15 cellular contexts compared by ENCODE assay signal in the genomic region with DNA sequence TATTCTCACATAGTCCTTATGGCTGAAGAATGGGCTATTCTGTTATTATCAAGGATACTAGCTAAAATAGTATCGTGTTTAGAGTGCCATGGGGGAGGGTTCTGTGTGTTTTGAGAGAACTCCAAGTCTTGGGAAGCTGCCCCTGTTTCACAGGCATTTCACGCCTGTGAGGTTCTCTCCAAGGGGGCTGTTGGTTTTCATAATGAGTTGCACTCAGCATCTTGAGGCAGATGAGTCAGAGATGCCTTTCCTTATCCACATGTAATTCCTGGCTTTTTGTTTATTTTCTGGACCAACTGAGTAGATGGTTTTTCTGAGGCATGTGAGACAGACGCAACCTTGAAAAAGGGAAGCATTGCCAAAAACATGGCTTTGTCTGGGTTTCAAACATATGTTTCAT.
DNase-seq lines count a peak whose midpoint lies in the region; ATAC-seq and TF ChIP-seq lines count a peak whose summit lies in the region.
"Had no signal": no experiment of that assay in that cellular context is flagged by ENCODE, and none has a peak within 500 bp of the region (broad histone marks: within the 10 kb centered on the region; RNA-seq: fewer than 3 reads in every experiment).

No MANE protein-coding gene starts in this region.

- no peaks in the 10 kb centered on the region for H3K4me1 ChIP-seq in body of pancreas
- H3K4me1 ChIP-seq: BE2C, spleen had no signal

- H3K27me3 ChIP-seq in body of pancreas, result no peaks in the 10 kb centered on the region
- H3K27me3 ChIP-seq: BE2C, spleen, upper lobe of right lung had no signal

- TF ChIP-seq POLR2A in body of pancreas (IDR thresholded peaks at IDR 0.05), result no peak

- ATAC-seq in body of pancreas, result no peak
- ATAC-seq: effector memory CD8-positive, alpha-beta T cell; naive thymus-derived CD4-positive, alpha-beta T cell; upper lobe of right lung had no signal

- WGBS in body of pancreas, 2 donors, result 48 to 58% methylated on average over 3 of the region's 3 CpGs

- no peaks in the 10 kb centered on the region for H3K36me3 ChIP-seq in body of pancreas (replicated peaks in 1 of 2; ENCODE audit: insufficient read depth in 1 of 2, low read depth in 2 of 2)
- H3K36me3 ChIP-seq: BE2C, spleen, upper lobe of right lung had no signal

- TF ChIP-seq CTCF in body of pancreas (IDR thresholded peaks at IDR 0.05), result no peak

- DNase-seq in AG08396 (ENCODE audit: low spot score), result peak; percentile 70
- DNase-seq in HT1080 (ENCODE audit: low read depth), result peak; percentile 79
- DNase-seq in dedifferentiated amniotic fluid mesenchymal stem cell (ENCODE audit: extremely low spot score), result peak; percentile 59
- DNase-seq in medulla oblongata (ENCODE audit: extremely low spot score), result peak; percentile 51
- DNase-seq in stimulated activated naive CD4-positive, alpha-beta T cell (lab: John Stamatoyannopoulos, UW), result no peak
- DNase-seq in body of pancreas, result no peak
- DNase-seq in G401 (ENCODE audit: low spot score), result no peak
- DNase-seq in midbrain (lab: John Stamatoyannopoulos, UW), result no peak
- DNase-seq: BE2C; effector memory CD8-positive, alpha-beta T cell; GDM1; naive thymus-derived CD4-positive, alpha-beta T cell; NCI-H510A; spleen; upper lobe of right lung had no signal

- no peak overlapping the region for H3K4me3 ChIP-seq in body of pancreas
- H3K4me3 ChIP-seq: spleen, upper lobe of right lung had no signal

- in situ Hi-C loops in G401 (cut with HindIII; ENCODE audit: low sequenced_read_pairs), result no loop called here

- no peak overlapping the region for H3K27ac ChIP-seq in body of pancreas
- H3K27ac ChIP-seq: spleen, upper lobe of right lung had no signal

- intact Hi-C loops in body of pancreas (cut with DNase I), result no loop called here

- H3K9me3 ChIP-seq in body of pancreas, result no peaks in the 10 kb centered on the region
- H3K9me3 ChIP-seq: BE2C, upper lobe of right lung had no signal

Comparison
In these comparisons a context has a peak if more than half of its experiments do, and no peak if none do; other contexts are left out.
1. DNase-seq: peak in AG08396 (single experiment), HT1080 (single experiment), dedifferentiated amniotic fluid mesenchymal stem cell (single experiment) and medulla oblongata (single experiment); none in stimulated activated naive CD4-positive, alpha-beta T cell (0 of 6), body of pancreas (0 of 4), G401 (single experiment) and midbrain (single experiment).